Comparison of ENCODE assay signal across 27 cellular contexts in genomic region chr1:30615816-30616590, GRCh38.
"Had no signal": no experiment of that assay in that cellular context is flagged by ENCODE, and none has a peak within 500 bp of the region (broad histone marks: within the 10 kb centered on the region; RNA-seq: fewer than 3 reads in every experiment).

No MANE protein-coding gene starts in this region.

- H3K27ac Mint-ChIP-seq: effector memory CD8-positive, alpha-beta T cell; immature natural killer cell; mesothelial cell of epicardium; naive B cell; natural killer cell treated with Interleukin-12 subunit alpha and Interleukin-12 subunit beta and Interleukin-15 and Interleukin-18, amount 100 ng/mL, for 72 hours; stimulated activated effector memory CD8-positive, alpha-beta T cell treated with anti-CD3 and anti-CD28 coated beads, Interleukin-12 subunit alpha, Interleukin-12 subunit beta, amount 100 ng/mL, for 72 hours had no signal

- ATAC-seq: effector memory CD8-positive, alpha-beta T cell; left lobe of liver; mucosa of descending colon; right cardiac atrium; stimulated activated effector memory CD8-positive, alpha-beta T cell treated with anti-CD3 and anti-CD28 coated beads, Interleukin-12 subunit alpha, Interleukin-12 subunit beta, amount 100 ng/mL, for 72 hours had no signal

- H3K4me1 ChIP-seq: colonic mucosa, prostate gland, sigmoid colon, testis, tibial artery, upper lobe of left lung had no signal

- DNase-seq: colonic mucosa; dermis blood vessel endothelial cell; effector memory CD8-positive, alpha-beta T cell; hypothalamus; immature natural killer cell; kidney; mesenchymal stem cell; mucosa of descending colon; naive B cell; right cardiac atrium; sigmoid colon; stimulated activated CD4-positive, alpha-beta T cell treated with anti-CD3 and anti-CD28 coated beads, Interleukin-2, amount 100 ng/mL, for 24 hours; stimulated activated CD4-positive, alpha-beta T cell treated with anti-CD3 and anti-CD28 coated beads, Interleukin-4, amount 100 ng/mL, for 24 hours; stimulated activated naive CD4-positive, alpha-beta T cell treated with Interleukin-2 at 50 U/mL for 16 hours; substantia nigra; testis; upper lobe of left lung had no signal

- H3K36me3 Mint-ChIP-seq: immature natural killer cell; mesothelial cell of epicardium; naive B cell; natural killer cell treated with Interleukin-12 subunit alpha and Interleukin-12 subunit beta and Interleukin-15 and Interleukin-18, amount 100 ng/mL, for 72 hours; stimulated activated effector memory CD8-positive, alpha-beta T cell treated with anti-CD3 and anti-CD28 coated beads, Interleukin-12 subunit alpha, Interleukin-12 subunit beta, amount 100 ng/mL, for 72 hours had no signal

- H3K27me3 ChIP-seq: colonic mucosa, sigmoid colon, testis, upper lobe of left lung had no signal

- H3K27ac ChIP-seq: colonic mucosa, neutrophil, prostate gland, sigmoid colon, testis, tibial artery, upper lobe of left lung had no signal

- H3K4me3 ChIP-seq: colonic mucosa, lung, mucosa of descending colon, prostate gland, sigmoid colon, testis, tibial artery, upper lobe of left lung had no signal

- H3K4me1 Mint-ChIP-seq: central memory CD8-positive, alpha-beta T cell; immature natural killer cell; mesothelial cell of epicardium; naive B cell; neural crest cell; stimulated activated effector memory CD8-positive, alpha-beta T cell treated with anti-CD3 and anti-CD28 coated beads, Interleukin-12 subunit alpha, Interleukin-12 subunit beta, amount 100 ng/mL, for 72 hours had no signal

- H3K4me3 Mint-ChIP-seq: central memory CD8-positive, alpha-beta T cell; effector memory CD8-positive, alpha-beta T cell; immature natural killer cell; mesothelial cell of epicardium; naive B cell; natural killer cell treated with Interleukin-12 subunit alpha and Interleukin-12 subunit beta and Interleukin-15 and Interleukin-18, amount 100 ng/mL, for 72 hours; neural crest cell; stimulated activated effector memory CD8-positive, alpha-beta T cell treated with anti-CD3 and anti-CD28 coated beads, Interleukin-12 subunit alpha, Interleukin-12 subunit beta, amount 100 ng/mL, for 72 hours had no signal

- H3K36me3 ChIP-seq: colonic mucosa, neutrophil, prostate gland, sigmoid colon, tibial artery, upper lobe of left lung had no signal

- H3K9me3 Mint-ChIP-seq: central memory CD8-positive, alpha-beta T cell; effector memory CD8-positive, alpha-beta T cell; immature natural killer cell; mesothelial cell of epicardium; naive B cell; natural killer cell treated with Interleukin-12 subunit alpha and Interleukin-12 subunit beta and Interleukin-15 and Interleukin-18, amount 100 ng/mL, for 72 hours; neural crest cell; stimulated activated effector memory CD8-positive, alpha-beta T cell treated with anti-CD3 and anti-CD28 coated beads, Interleukin-12 subunit alpha, Interleukin-12 subunit beta, amount 100 ng/mL, for 72 hours had no signal

- H3K9me3 ChIP-seq: colonic mucosa, mucosa of descending colon, neutrophil, prostate gland, sigmoid colon, testis, tibial artery, upper lobe of left lung had no signal
